8 cellular contexts compared by ENCODE assay signal in genomic region chr3:183178833-183179549, GRCh38. TPM values are rescaled to one million over a fixed set of nuclear protein-coding genes. Genes with fewer than 3 reads are reported as not detected.
DNase-seq lines count a peak whose midpoint lies in the region; ATAC-seq, FAIRE-seq and TF ChIP-seq lines count a peak whose summit lies in the region.

No MANE protein-coding gene starts in this region.

- H3K9me3 ChIP-seq in HEK293 (ENCODE audit: control insufficient read depth, insufficient read depth, low read depth, low read length) (no peaks in the 10 kb centered on the region), SK-N-MC (ENCODE audit: low read depth, low read length) (no peaks in the 10 kb centered on the region), GM12878 (replicated peaks; ENCODE audit: control insufficient read depth, insufficient read depth, low read length) (no peaks in the 10 kb centered on the region)

- H3K4me1 Mint-ChIP-seq in CD14-positive monocyte = peaks cover 18% of the 10 kb centered on the region

- WGBS in GM12878 (ENCODE audit: insufficient coverage, insufficient replicate concordance, low lambda C conversion rate, missing lambda C conversion rate) = 11% methylated on average over 64 of the region's 68 CpGs

- H3K27ac ChIP-seq in HEK293 (ENCODE audit: extremely low read depth, low read depth, low read length) = no peak overlapping the region
- no peak overlapping the region for H3K27ac ChIP-seq in SK-N-MC
- H3K27ac ChIP-seq in GM12878 (ENCODE audit: control insufficient read depth, insufficient read depth) = no peak overlapping the region
- H3K27ac ChIP-seq in skin epidermis = peak overlapping the region in 3 of 21 experiments; percentile 0 to 63 (median 10)

- peak overlapping the region in 2 of 7 donors; percentile 41 to 61 for H3K27ac Mint-ChIP-seq in CD14-positive monocyte

- peak overlapping the region; percentile 96 for H3K4me2 ChIP-seq in GM12878 (ENCODE audit: control insufficient read depth, insufficient read depth)

- no peaks in the 10 kb centered on the region for H3K79me2 ChIP-seq in GM12878 (ENCODE audit: control insufficient read depth, insufficient read depth, low read length)

- BruUV-seq in GM12878 (replicated peaks; lab: Mats Ljungman, UMichigan) = no TSS peak

- H3K36me3 Mint-ChIP-seq in CD14-positive monocyte = no peaks in the 10 kb centered on the region

- peak overlapping the region; percentile 77 to 94 for H3K4me3 Mint-ChIP-seq in CD14-positive monocyte

- H4K20me1 ChIP-seq in GM12878 (ENCODE audit: control insufficient read depth, insufficient read depth) = no peaks in the 10 kb centered on the region

- no peak for TF ChIP-seq POLR2A in GM12878 (IDR thresholded peaks at IDR 0.05; ENCODE audit: low read depth, low read length)

- POLR2A ChIA-PET in HEK293 (lab: Yijun Ruan, JAX) = no interaction called here
- POLR2A ChIA-PET in GM12878 (lab: Charles Lee) = interaction anchor here (0.6 to 1.0 kb wide), 2 partner anchors 26 to 80 kb away, joined by 3 to 6 read pairs; no protein-coding TSS in a partner anchor

- TF ChIP-seq RAD21 in GM12878 (IDR thresholded peaks at IDR 0.05; ENCODE audit: insufficient read depth, low read depth, low read length) = peak; percentile 41; the same call in 1 of the 2 replicates

- H3K4me3 ChIP-seq in HEK293 (ENCODE audit: low read depth, low read length) (peak overlapping the region; percentile 51), SK-N-MC (peak overlapping the region; percentile 67), GM12878 (peak overlapping the region; percentile 45), skin epidermis (peak overlapping the region; percentile 33 to 49 (median 42))

- no peak for TF ChIP-seq EP300 in GM12878 (IDR thresholded peaks at IDR 0.05; ENCODE audit: borderline replicate concordance in 1 of 2, control insufficient read depth in 1 of 2, low read depth in 2 of 2, low read length in 2 of 2)

- no peak overlapping the region for H3K9ac ChIP-seq in SK-N-MC (ENCODE audit: insufficient read length)
- H3K9ac ChIP-seq in GM12878 (ENCODE audit: control insufficient read depth, insufficient read depth, low read length) = no peak overlapping the region

- TF ChIP-seq CTCF in CD14-positive monocyte (IDR thresholded peaks at IDR 0.05) = peak; percentile 17
- no peak for TF ChIP-seq CTCF in HEK293 (tag by site-specific recombination; IDR thresholded peaks at IDR 0.05)
- peak; percentile 5 to 56 (median 27); a peak in 3 of 6 replicates for TF ChIP-seq CTCF in GM12878 (IDR thresholded peaks at IDR 0.05 in 2 of 3, conservative IDR thresholded peaks at IDR 0.05 in 1 of 3; ENCODE audit: control insufficient read depth in 2 of 3, extremely low read depth in 1 of 3, insufficient read depth in 1 of 3, low read depth in 3 of 3, low read length in 3 of 3)

- H3K27me3 ChIP-seq in GM12878 (replicated peaks in 1 of 2; ENCODE audit: control insufficient read depth in 2 of 2, insufficient read depth in 2 of 2, low read length in 1 of 2) = peaks cover 4 to 16% of the 10 kb centered on the region in 2 experiments

- in situ Hi-C loops in GM12878 (cut with MboI) = no loop called here

- H3K9me3 Mint-ChIP-seq in CD14-positive monocyte = peaks cover 0 to 13% (median 0%) of the 10 kb centered on the region in 7 donors

- SMC1A ChIA-PET in GM12878 (lab: Charles Lee; ENCODE audit: uncharacterized antibody, unreplicated experiment) = interaction anchor here (0.6 to 5.3 kb wide), 8 partner anchors 11 to 206 kb away, joined by 3 to 29 read pairs (median 20); partner anchors contain the start of gene LAMP3

- FAIRE-seq in GM12878 (lab: Jason Lieb, UNC) = no peak

- intact Hi-C loops in CD14-positive monocyte (cut with micrococcal nuclease) (no loop called here), GM12878 (cut with micrococcal nuclease; ENCODE audit: unreplicated experiment) (loop anchor here (1.0 kb wide), 1 partner anchor 57 kb away; no protein-coding TSS in a partner anchor)

- no peaks in the 10 kb centered on the region for H3K36me3 ChIP-seq in HEK293 (ENCODE audit: control insufficient read depth in 2 of 2, insufficient read depth in 1 of 2, low read length in 2 of 2)
- no peaks in the 10 kb centered on the region for H3K36me3 ChIP-seq in SK-N-MC (ENCODE audit: insufficient read depth, low read length)
- H3K36me3 ChIP-seq in GM12878 (ENCODE audit: control insufficient read depth in 2 of 2, insufficient read depth in 2 of 2, low read length in 1 of 2) = no peaks in the 10 kb centered on the region

- peak overlapping the region; percentile 33 for H2AFZ ChIP-seq in GM12878 (ENCODE audit: control insufficient read depth, low read depth, low read length)

- peak; percentile 87 for ATAC-seq in GM12878

- no peaks in the 10 kb centered on the region for H3K4me1 ChIP-seq in HEK293 (ENCODE audit: control insufficient read depth, insufficient read depth, low read length)
- H3K4me1 ChIP-seq in GM12878 (ENCODE audit: control insufficient read depth, insufficient read depth, low read length) = peaks cover 6% of the 10 kb centered on the region; the same call in 1 of the 2 replicates

- DNase-seq in CD14-positive monocyte (ENCODE audit: low spot score) (no peak), SK-N-MC (ENCODE audit: low read depth, low spot score) (no peak), GM12878 (ENCODE audit: low read depth, low spot score) (no peak), iPS-NIHi11 (ENCODE audit: low spot score) (peak; percentile 79), midbrain (lab: John Stamatoyannopoulos, UW) (no peak), NCI-H1092 (lab: John Stamatoyannopoulos, UW) (no peak)

- RAD21 ChIA-PET in GM12878 (lab: Charles Lee; ENCODE audit: unreplicated experiment) = interaction anchor here (0.7 to 2.8 kb wide), 10 partner anchors 13 to 465 kb away, joined by 3 to 25 read pairs (median 6); partner anchors contain the start of gene LAMP3

- CTCF ChIA-PET in HEK293 (lab: Yijun Ruan, JAX) (interaction anchor here (0.6 to 1.8 kb wide), 7 partner anchors 15 to 1071 kb away, joined by 3 to 7 read pairs (median 3); partner anchors contain the start of gene EEF1AKMT4), GM12878 (lab: Yijun Ruan, JAX) (interaction anchor here (0.8 to 4.9 kb wide), 12 partner anchors 10 to 467 kb away, joined by 3 to 65 read pairs (median 4); no protein-coding TSS in a partner anchor)

- H3K27me3 Mint-ChIP-seq in CD14-positive monocyte (ENCODE audit: low read depth in 3 of 3) = peaks cover 46 to 67% (median 55%) of the 10 kb centered on the region in 3 donors

TF ChIP-seq in HEK293, 187 proteins besides CTCF, POLR2A, EP300 and RAD21 (continues in another document):
- TF ChIP-seq ZNF585B (tag by site-specific recombination; IDR thresholded peaks at IDR 0.05) (no peak), ZNF391 (tag by site-specific recombination; IDR thresholded peaks at IDR 0.05; ENCODE audit: borderline replicate concordance, low read depth) (no peak), HOXA7 (CRISPR knock-in tag; IDR thresholded peaks at IDR 0.05; ENCODE audit: borderline replicate concordance) (no peak), ZSCAN16 (tag by site-specific recombination; IDR thresholded peaks at IDR 0.05) (no peak), ZNF677 (tag by site-specific recombination; IDR thresholded peaks at IDR 0.05) (no peak), OSR2 (tag by site-specific recombination; IDR thresholded peaks at IDR 0.05) (no peak), WT1 (tag by site-specific recombination; IDR thresholded peaks at IDR 0.05) (no peak)

TF ChIP-seq in GM12878, 131 proteins besides CTCF, POLR2A, EP300 and RAD21 (continues in another document):
- no peak for TF ChIP-seq ZSCAN29 (IDR thresholded peaks at IDR 0.05)
- TF ChIP-seq SIX5 (IDR thresholded peaks at IDR 0.05; ENCODE audit: low read depth, low read length, severe bottlenecking) = no peak
- TF ChIP-seq GABPA (IDR thresholded peaks at IDR 0.05; ENCODE audit: low read depth) = no peak
- no peak for TF ChIP-seq LARP7 (IDR thresholded peaks at IDR 0.05)
- TF ChIP-seq TAF1 (IDR thresholded peaks at IDR 0.05; ENCODE audit: borderline replicate concordance, low read depth, low read length) = no peak

RNA-seq across cellular contexts. Expression of gene LAMP3, which starts 16.5 kb away (rescaled TPM):
- polyA plus RNA-seq in CD14-positive monocyte (not detected), GM12878 (2011; rRNA removed) (49.2 and 63.4 TPM in 2 replicates), GM12878 (2014; fragmentation: Illumina TruSeq; extraction: Trizol) (32.9 and 35.8 TPM in 2 replicates), GM12878 (2014; fragmentation: Nextera tagmentation; extraction: Ambion mirVana) (10 to 100 TPM in 1 of 2 experiments, 1 to 10 TPM in 1; 9.4 to 23.5 TPM), GM12878 (2014; rRNA removed) (13.1 and 16.3 TPM in 2 replicates), GM12878 (2016; fragmentation: Nextera tagmentation; extraction: Ambion mirVana) (10 to 100 TPM; 24.0 to 24.2 TPM)
- 103 and 118 TPM in 2 replicates for total RNA-seq in GM12878 (2013; cell fraction: nucleolus; rRNA removed)
- total RNA-seq in GM12878 (2014; rRNA removed) (17.7 and 20.3 TPM in 2 replicates), GM12878 (2014; rRNA removed; fragmentation: Illumina TruSeq; extraction: Trizol) (21.2 TPM in 2 replicates), GM12878 (2021) (18.3 and 18.9 TPM in 2 replicates)
- 28.4 TPM for polyA plus RNA-seq in GM12878 (2011; ENCODE audit: low read depth)
- polyA plus RNA-seq in GM12878 (2011; cell fraction: cytosol; rRNA removed) = 36.9 and 38.4 TPM in 2 replicates
- 27.5 and 31.6 TPM in 2 replicates for polyA plus RNA-seq in GM12878 (2011; cell fraction: nucleus; rRNA removed)
- 40.3 and 54.6 TPM in 2 replicates for polyA plus RNA-seq in GM12878 (2012)
- polyA minus RNA-seq in GM12878 (2011; rRNA and poly(A)+ RNA removed) = 30.1 and 32.0 TPM in 2 replicates
- polyA minus RNA-seq in GM12878 (2011; cell fraction: cytosol; rRNA and poly(A)+ RNA removed) = 16.3 and 19.1 TPM in 2 replicates
- polyA minus RNA-seq in GM12878 (2011; cell fraction: nucleus; rRNA and poly(A)+ RNA removed) = 6.9 and 11.8 TPM in 2 replicates

Comparison
In these comparisons a context has a peak if more than half of its experiments do, and no peak if none do; other contexts are left out.
1. RNA of gene LAMP3, which starts 16.5 kb away (polyA plus RNA-seq): 9.4 to 63.4 TPM in GM12878; not detected in CD14-positive monocyte; every median in the first group is over 4 times any median in the second.
2. Peak in every context shown above with its lines, with median percentiles within 50 percentile points of each other: H3K4me3 ChIP-seq.